ENCODE assay signal across 14 cellular contexts in genomic region chr3:37762698-37763097, GRCh38.
DNase-seq lines count a peak whose midpoint lies in the region; ATAC-seq and TF ChIP-seq lines count a peak whose summit lies in the region.
"Had no signal": no experiment of that assay in that cellular context is flagged by ENCODE, and none has a peak within 500 bp of the region (broad histone marks: within the 10 kb centered on the region; RNA-seq: fewer than 3 reads in every experiment).

No MANE protein-coding gene starts in this region.

- H3K9me1 ChIP-seq in IMR-90 (ENCODE audit: insufficient read depth, low read length) = no peaks in the 10 kb centered on the region

- H4K5ac ChIP-seq in IMR-90 (ENCODE audit: low read depth, low read length) = no peak overlapping the region

- in situ Hi-C loops in IMR-90 (cut with MboI; ENCODE audit: low sequenced_read_pairs) = no loop called here
- in situ Hi-C loops in brain microvascular endothelial cell (cut with HindIII; ENCODE audit: low pct_ligation_motif_present, low sequenced_read_pairs) = no loop called here

- H3K36me3 ChIP-seq in IMR-90 (ENCODE audit: control insufficient read depth, insufficient read depth, low read length) (no peaks in the 10 kb centered on the region), brain microvascular endothelial cell (replicated peaks) (no peaks in the 10 kb centered on the region), testis (ENCODE audit: low read depth, missing control alignments) (no peaks in the 10 kb centered on the region)

- ATAC-seq in IMR-90 (ENCODE audit: low read depth) (no peak), left cardiac atrium (peak; percentile 53 to 60), HG03139 (IDR thresholded peaks at IDR 0.05; ENCODE audit: unreplicated experiment) (no peak)
- ATAC-seq in effector memory CD8-positive, alpha-beta T cell (replicated peaks) = no peak

- no peaks in the 10 kb centered on the region for H3K79me1 ChIP-seq in IMR-90 (ENCODE audit: low read depth in 1 of 2, low read length in 2 of 2)

- DNase-seq in IMR-90 = no peak
- peak; percentile 60 for DNase-seq in brain microvascular endothelial cell
- DNase-seq in left cardiac atrium = no peak
- no peak for DNase-seq in testis
- DNase-seq in NK-92 treated with Interleukin-12 subunit alpha and Interleukin-12 subunit beta, amount 100 ng/mL, for 24 hours (lab: John Stamatoyannopoulos, UW) = no peak
- no peak for DNase-seq in stimulated activated CD4-positive, alpha-beta T cell treated with anti-CD3 and anti-CD28 coated beads, Interleukin-2, amount 100 ng/mL, for 24 hours
- no peak for DNase-seq in effector memory CD8-positive, alpha-beta T cell
- DNase-seq: activated effector memory CD4-positive, alpha-beta T cell treated with Interleukin-2 at 50 U/mL for 16 hours; effector CD4-positive, alpha-beta T cell; islet precursor cell; midbrain; NCI-H345; occipital lobe had no signal

- H3K27me3 Mint-ChIP-seq in effector memory CD8-positive, alpha-beta T cell = peaks cover 10 to 13% of the 10 kb centered on the region in 2 donors

- no peak overlapping the region for H3K23ac ChIP-seq in IMR-90 (ENCODE audit: low read depth, low read length)

- H2AK5ac ChIP-seq in IMR-90 (ENCODE audit: low read depth, low read length) = no peak overlapping the region

- H4K91ac ChIP-seq in IMR-90 (ENCODE audit: insufficient read depth, low read depth, low read length) = no peak overlapping the region

- H3K18ac ChIP-seq in IMR-90 (ENCODE audit: low read depth, low read length) = no peak overlapping the region

- no peaks in the 10 kb centered on the region for H4K20me1 ChIP-seq in IMR-90 (ENCODE audit: insufficient read depth, low read length)

- POLR2A ChIA-PET in IMR-90 (lab: Charles Lee; ENCODE audit: unreplicated experiment) = no interaction called here

- H2BK20ac ChIP-seq in IMR-90 (ENCODE audit: low read depth, low read length) = no peak overlapping the region

- H3K9me3 ChIP-seq in IMR-90 (ENCODE audit: control insufficient read depth, insufficient read depth, low read length) (no peaks in the 10 kb centered on the region), testis (no peaks in the 10 kb centered on the region)

- no peaks in the 10 kb centered on the region for H3K4me1 Mint-ChIP-seq in effector memory CD8-positive, alpha-beta T cell (ENCODE audit: low read depth in 2 of 2)

- BruUV-seq in IMR-90 (replicated peaks; lab: Mats Ljungman, UMichigan) = no TSS peak

- no peak overlapping the region for H4K8ac ChIP-seq in IMR-90 (ENCODE audit: low read depth in 2 of 2, low read length in 2 of 2)

- CTCF ChIA-PET in IMR-90 (lab: Yijun Ruan, JAX) = no interaction called here

- no peak overlapping the region for H3K56ac ChIP-seq in IMR-90 (ENCODE audit: extremely low read depth, insufficient read depth, low read length)

- intact Hi-C loops in IMR-90 (cut with micrococcal nuclease) (no loop called here), left cardiac atrium (cut with DNase I) (no loop called here), testis (cut with DNase I; ENCODE audit: low total_unique reads) (no loop called here)

- no peak overlapping the region for H2BK5ac ChIP-seq in IMR-90 (ENCODE audit: low read depth, low read length, poor library complexity, severe bottlenecking)

- H3K4me1 ChIP-seq in IMR-90 (ENCODE audit: control insufficient read depth, insufficient read depth, low read length) (peaks cover 4% of the 10 kb centered on the region; the same call in 1 of the 2 replicates), testis (peaks cover 44% of the 10 kb centered on the region)

- H3K27ac Mint-ChIP-seq in effector memory CD8-positive, alpha-beta T cell = no peak overlapping the region

- H3K36me3 Mint-ChIP-seq in effector memory CD8-positive, alpha-beta T cell (ENCODE audit: insufficient read depth) = peaks cover 2% of the 10 kb centered on the region

- H3K9me3 Mint-ChIP-seq in effector memory CD8-positive, alpha-beta T cell = no peaks in the 10 kb centered on the region

- H3K4ac ChIP-seq in IMR-90 (ENCODE audit: low read depth, low read length) = no peak overlapping the region

- peaks cover 42% of the 10 kb centered on the region for H3K27me3 ChIP-seq in IMR-90 (ENCODE audit: control insufficient read depth, insufficient read depth, low read length)
- peaks cover 44% of the 10 kb centered on the region for H3K27me3 ChIP-seq in brain microvascular endothelial cell (replicated peaks)
- no peaks in the 10 kb centered on the region for H3K27me3 ChIP-seq in testis

- TF ChIP-seq CTCF in IMR-90 (conservative IDR thresholded peaks at IDR 0.05; ENCODE audit: low read depth, low read length) (no peak), brain microvascular endothelial cell (IDR thresholded peaks at IDR 0.05; ENCODE audit: low read depth, low read length, missing control alignments) (no peak), testis (IDR thresholded peaks at IDR 0.05) (peak in 1 of 3 experiments; percentile 21)

- no peak overlapping the region for H2AK9ac ChIP-seq in IMR-90 (replicated peaks; ENCODE audit: low read depth, low read length, poor library complexity)

- H3K4me3 Mint-ChIP-seq in effector memory CD8-positive, alpha-beta T cell = no peak overlapping the region

- TF ChIP-seq RAD21 in IMR-90 (IDR thresholded peaks at IDR 0.05; ENCODE audit: low read length) = no peak

- TF ChIP-seq POLR2A in IMR-90 (IDR thresholded peaks at IDR 0.05; ENCODE audit: low read depth, low read length) = no peak
- no peak for TF ChIP-seq POLR2A in testis (IDR thresholded peaks at IDR 0.05)

- H2BK120ac ChIP-seq in IMR-90 (ENCODE audit: low read depth, low read length) = no peak overlapping the region

- no peak overlapping the region for H2AFZ ChIP-seq in IMR-90 (replicated peaks; ENCODE audit: low read length, poor library complexity)

- 33% methylated on average over 1 of the region's 4 CpGs; no CpG with 5 or more reads in 1 of the 2 experiments for WGBS in IMR-90 (ENCODE audit: extremely low coverage in 2 of 2, insufficient read length in 1 of 2), 2 experiments
- WGBS in testis, 2 donors = 75 to 81% methylated on average over 4 of the region's 4 CpGs

- no peak overlapping the region for H3K4me2 ChIP-seq in IMR-90 (ENCODE audit: low read depth, low read length)

- dilution Hi-C loops in IMR-90 (cut with HindIII; ENCODE audit: low sequenced_read_pairs, unreplicated experiment) = no loop called here

- H3K4me3 ChIP-seq in IMR-90 (ENCODE audit: insufficient read depth, low read depth, low read length) = no peak overlapping the region
- no peak overlapping the region for H3K4me3 ChIP-seq in brain microvascular endothelial cell (ENCODE audit: low read depth, low read length)
- no peak overlapping the region for H3K4me3 ChIP-seq in testis

- no peak overlapping the region for H3K27ac ChIP-seq in IMR-90 (ENCODE audit: insufficient read depth, low read length)
- H3K27ac ChIP-seq in brain microvascular endothelial cell = no peak overlapping the region
- H3K27ac ChIP-seq in testis = peak overlapping the region; percentile 40 to 88

- no peak overlapping the region for H3K14ac ChIP-seq in IMR-90 (replicated peaks; ENCODE audit: low read depth, low read length)

- H3K9ac ChIP-seq in IMR-90 (ENCODE audit: low read depth, low read length) = no peak overlapping the region

- H2BK15ac ChIP-seq in IMR-90 (ENCODE audit: low read depth, low read length) = no peak overlapping the region

TF ChIP-seq in IMR-90, 13 proteins besides CTCF, POLR2A, EP300 and RAD21:
- TF ChIP-seq RFX5 (IDR thresholded peaks at IDR 0.05; ENCODE audit: low read depth, low read length) = no peak
- TF ChIP-seq CEBPB (IDR thresholded peaks at IDR 0.05; ENCODE audit: low read depth, low read length) = 0 out of 2 replicates have a peak, but pooled peaks have one; percentile 28

Comparison
In these comparisons a context has a peak if more than half of its experiments do, and no peak if none do; other contexts are left out.
1. ATAC-seq: peak in left cardiac atrium (2 of 2); none in IMR-90 (single experiment), HG03139 (single experiment) and effector memory CD8-positive, alpha-beta T cell (single experiment).
2. H3K27ac ChIP-seq: peak in testis (2 of 2); none in IMR-90 (single experiment) and brain microvascular endothelial cell (single experiment).